13 cellular contexts compared by ENCODE assay signal in genomic region chr12:118446247-118446646, GRCh38.
"Had no signal": no experiment of that assay in that cellular context is flagged by ENCODE, and none has a peak within 500 bp of the region (broad histone marks: within the 10 kb centered on the region; RNA-seq: fewer than 3 reads in every experiment).

No MANE protein-coding gene starts in this region.

- H3K27ac Mint-ChIP-seq: activated B cell treated with CpG ODN at 0.5 μM for 24 hours; activated CD4-positive, alpha-beta T cell treated with anti-CD3 and anti-CD28 coated beads, Interleukin-2, amount 10 ng/mL, durations not matched to agents 7 days and 5 days; activated naive CD8-positive, alpha-beta T cell treated with anti-CD3 and anti-CD28 coated beads, Interleukin-2, amount 50 U/mL, for 24 hours; stimulated activated effector memory CD8-positive, alpha-beta T cell treated with anti-CD3 and anti-CD28 coated beads, Interleukin-12 subunit alpha, Interleukin-12 subunit beta, amount 100 ng/mL, for 72 hours had no signal

- DNase-seq: activated B cell treated with CpG ODN at 0.5 μM for 24 hours; activated CD4-positive, alpha-beta T cell treated with anti-CD3 and anti-CD28 coated beads, Interleukin-2, amount 10 ng/mL, durations not matched to agents 7 days and 5 days; activated CD8-positive, alpha-beta memory T cell treated with anti-CD3 and anti-CD28 coated beads for 24 hours; activated naive CD4-positive, alpha-beta T cell treated with Interleukin-2 at 50 U/mL for 16 hours; activated naive CD8-positive, alpha-beta T cell treated with anti-CD3 and anti-CD28 coated beads, Interleukin-2, amount 50 U/mL, for 24 hours; kidney glomerular epithelial cell; lower lobe of right lung; midbrain had no signal

- H3K27ac ChIP-seq: ascending aorta, lower lobe of right lung, right atrium auricular region, tibial nerve had no signal

- ATAC-seq: activated naive CD8-positive, alpha-beta T cell treated with anti-CD3 and anti-CD28 coated beads, Interleukin-2, amount 50 U/mL, for 24 hours; lower lobe of right lung; stimulated activated effector memory CD8-positive, alpha-beta T cell treated with anti-CD3 and anti-CD28 coated beads, Interleukin-12 subunit alpha, Interleukin-12 subunit beta, amount 100 ng/mL, for 72 hours had no signal

- H3K27me3 ChIP-seq: ascending aorta, right atrium auricular region, tibial nerve had no signal

- H3K4me2 ChIP-seq: smooth muscle cell had no signal

- H3K4me1 Mint-ChIP-seq: activated B cell treated with CpG ODN at 0.5 μM for 24 hours; activated CD4-positive, alpha-beta T cell treated with anti-CD3 and anti-CD28 coated beads, Interleukin-2, amount 10 ng/mL, durations not matched to agents 7 days and 5 days; activated naive CD8-positive, alpha-beta T cell treated with anti-CD3 and anti-CD28 coated beads, Interleukin-2, amount 50 U/mL, for 24 hours; stimulated activated effector memory CD8-positive, alpha-beta T cell treated with anti-CD3 and anti-CD28 coated beads, Interleukin-12 subunit alpha, Interleukin-12 subunit beta, amount 100 ng/mL, for 72 hours had no signal

- H3K36me3 Mint-ChIP-seq: stimulated activated effector memory CD8-positive, alpha-beta T cell treated with anti-CD3 and anti-CD28 coated beads, Interleukin-12 subunit alpha, Interleukin-12 subunit beta, amount 100 ng/mL, for 72 hours had no signal

- H3K9me3 Mint-ChIP-seq: activated B cell treated with CpG ODN at 0.5 μM for 24 hours; activated CD4-positive, alpha-beta T cell treated with anti-CD3 and anti-CD28 coated beads, Interleukin-2, amount 10 ng/mL, durations not matched to agents 7 days and 5 days; activated naive CD8-positive, alpha-beta T cell treated with anti-CD3 and anti-CD28 coated beads, Interleukin-2, amount 50 U/mL, for 24 hours; stimulated activated effector memory CD8-positive, alpha-beta T cell treated with anti-CD3 and anti-CD28 coated beads, Interleukin-12 subunit alpha, Interleukin-12 subunit beta, amount 100 ng/mL, for 72 hours had no signal

- H3K4me3 ChIP-seq: ascending aorta, lower lobe of right lung, right atrium auricular region, smooth muscle cell, tibial nerve had no signal

- H3K4me1 ChIP-seq: ascending aorta, lower lobe of right lung, right atrium auricular region, tibial nerve had no signal

- H3K9me3 ChIP-seq: ascending aorta, lower lobe of right lung, right atrium auricular region, tibial nerve had no signal

- H3K4me3 Mint-ChIP-seq: activated B cell treated with CpG ODN at 0.5 μM for 24 hours; activated CD4-positive, alpha-beta T cell treated with anti-CD3 and anti-CD28 coated beads, Interleukin-2, amount 10 ng/mL, durations not matched to agents 7 days and 5 days; activated naive CD8-positive, alpha-beta T cell treated with anti-CD3 and anti-CD28 coated beads, Interleukin-2, amount 50 U/mL, for 24 hours; stimulated activated effector memory CD8-positive, alpha-beta T cell treated with anti-CD3 and anti-CD28 coated beads, Interleukin-12 subunit alpha, Interleukin-12 subunit beta, amount 100 ng/mL, for 72 hours had no signal

- H3K36me3 ChIP-seq: ascending aorta, lower lobe of right lung, right atrium auricular region, tibial nerve had no signal
